2 cellular contexts compared by ENCODE assay signal in genomic region chr1:245995474-245995873, GRCh38.
TF ChIP-seq lines count a peak whose summit lies in the region.

No MANE protein-coding gene starts in this region.

TF ChIP-seq in SK-N-SH, 30 proteins besides CTCF, POLR2A, EP300 and RAD21 (continued from another document):
- TF ChIP-seq REST (IDR thresholded peaks at IDR 0.05; ENCODE audit: low read depth, low read length) (no peak), MXI1 (IDR thresholded peaks at IDR 0.05; ENCODE audit: low read depth, low read length) (peak; percentile 72; the same call in 1 of the 2 replicates), ZBTB33 (IDR thresholded peaks at IDR 0.05; ENCODE audit: borderline replicate concordance, low read depth) (no peak), FOXJ3 (CRISPR knock-in tag; IDR thresholded peaks at IDR 0.05) (peak; percentile 89), TCF12 (IDR thresholded peaks at IDR 0.05) (no peak), GATA2 (CRISPR knock-in tag; IDR thresholded peaks at IDR 0.05) (peak; percentile 87), RCOR1 (IDR thresholded peaks at IDR 0.05; ENCODE audit: low read length) (peak; percentile 64; the same call in 1 of the 2 replicates)

TF ChIP-seq in SK-N-SH treated with all-trans-retinoic acid at 6 μM for 48 hours, 23 proteins besides CTCF, POLR2A, EP300 and RAD21 (continued from another document):
- no peak for TF ChIP-seq ZFP30 (CRISPR knock-in tag; IDR thresholded peaks at IDR 0.05)
- TF ChIP-seq ARNTL (CRISPR knock-in tag; IDR thresholded peaks at IDR 0.05; ENCODE audit: borderline replicate concordance, low read depth) = no peak
- TF ChIP-seq RARB (CRISPR knock-in tag; IDR thresholded peaks at IDR 0.05) = no peak
- TF ChIP-seq POU6F1 (CRISPR knock-in tag; IDR thresholded peaks at IDR 0.05; ENCODE audit: borderline replicate concordance, low read depth) = no peak
- no peak for TF ChIP-seq ESRRG (CRISPR knock-in tag; IDR thresholded peaks at IDR 0.05)
- no peak for TF ChIP-seq CREB5 (CRISPR knock-in tag; IDR thresholded peaks at IDR 0.05; ENCODE audit: low read depth)
- TF ChIP-seq TOX (CRISPR knock-in tag; IDR thresholded peaks at IDR 0.05; ENCODE audit: borderline replicate concordance) = no peak
- no peak for TF ChIP-seq BACH2 (CRISPR knock-in tag; IDR thresholded peaks at IDR 0.05; ENCODE audit: borderline replicate concordance)
